ENCODE assay signal across 1 cellular context in the genomic region with DNA sequence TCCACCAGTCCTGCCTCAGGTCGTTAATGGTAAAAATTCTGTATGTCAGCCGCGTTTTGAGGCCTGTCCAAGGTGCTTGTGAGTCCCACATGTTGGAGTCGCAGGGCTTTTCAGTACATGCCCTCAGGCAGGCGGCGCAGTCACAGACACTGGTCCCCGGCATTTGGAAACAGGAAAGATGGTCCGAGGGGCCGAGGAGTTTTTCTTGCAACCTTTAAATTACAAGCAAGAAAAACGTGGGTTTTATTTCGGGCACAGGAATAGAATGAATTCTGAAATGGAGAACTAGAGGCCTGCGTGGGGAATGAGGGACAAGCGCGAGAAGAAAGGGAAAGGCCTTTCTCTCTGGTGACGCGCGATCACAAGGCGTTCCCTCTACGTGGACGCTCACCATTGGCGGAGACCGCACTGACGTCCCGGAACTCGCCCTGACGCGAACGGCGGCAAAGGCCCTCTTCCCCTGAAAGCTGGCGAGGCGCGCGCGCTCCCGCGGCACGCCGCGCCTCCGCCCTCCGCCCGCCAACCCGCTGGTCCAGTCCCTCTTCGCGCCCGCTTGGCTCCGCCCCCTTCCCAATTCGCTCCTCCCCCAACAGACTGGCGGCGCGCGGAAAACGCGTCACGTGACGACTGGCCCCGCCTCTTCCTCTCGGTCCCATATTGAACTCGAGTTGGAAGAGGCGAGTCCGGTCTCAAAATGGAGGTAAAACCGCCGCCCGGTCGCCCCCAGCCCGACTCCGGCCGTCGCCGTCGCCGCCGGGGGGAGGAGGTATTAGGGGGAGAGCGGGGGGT.
TF ChIP-seq lines count a peak whose summit lies in the region.

TSS of gene HNRNPA3 (plus strand) at position 689 of the 789 bp plus-strand sequence. CDS start at position 695, 6 bp downstream.

TF ChIP-seq in HepG2, 621 proteins besides CTCF, POLR2A, EP300 and RAD21 (continued from another document and continues in another):
- TF ChIP-seq, protein P1, sequence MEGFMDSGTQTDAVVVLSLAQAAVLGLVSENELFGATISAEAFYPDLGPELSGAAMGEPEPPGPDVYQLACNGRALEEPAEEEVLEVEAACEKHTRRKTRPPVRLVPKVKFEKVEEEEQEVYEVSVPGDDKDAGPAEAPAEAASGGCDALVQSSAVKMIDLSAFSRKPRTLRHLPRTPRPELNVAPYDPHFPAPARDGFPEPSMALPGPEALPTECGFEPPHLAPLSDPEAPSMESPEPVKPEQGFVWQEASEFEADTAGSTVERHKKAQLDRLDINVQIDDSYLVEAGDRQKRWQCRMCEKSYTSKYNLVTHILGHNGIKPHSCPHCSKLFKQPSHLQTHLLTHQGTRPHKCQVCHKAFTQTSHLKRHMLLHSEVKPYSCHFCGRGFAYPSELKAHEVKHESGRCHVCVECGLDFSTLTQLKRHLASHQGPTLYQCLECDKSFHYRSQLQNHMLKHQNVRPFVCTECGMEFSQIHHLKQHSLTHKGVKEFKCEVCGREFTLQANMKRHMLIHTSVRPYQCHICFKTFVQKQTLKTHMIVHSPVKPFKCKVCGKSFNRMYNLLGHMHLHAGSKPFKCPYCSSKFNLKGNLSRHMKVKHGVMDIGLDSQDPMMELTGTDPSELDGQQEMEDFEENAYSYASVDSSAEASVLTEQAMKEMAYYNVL (CRISPR knock-in tag; IDR thresholded peaks at IDR 0.05; ENCODE audit: borderline replicate concordance): peak; percentile 92
- 0 out of 2 replicates have a peak, but pooled peaks have one; percentile 70 for TF ChIP-seq ZNF839 (CRISPR knock-in tag; IDR thresholded peaks at IDR 0.05; ENCODE audit: borderline replicate concordance)
- peak; percentile 20 for TF ChIP-seq ZNF777 (CRISPR knock-in tag; IDR thresholded peaks at IDR 0.05)
- TF ChIP-seq JDP2 (CRISPR knock-in tag; IDR thresholded peaks at IDR 0.05; ENCODE audit: borderline replicate concordance): no peak
- TF ChIP-seq TP53 (CRISPR knock-in tag; conservative IDR thresholded peaks at IDR 0.05): peak; percentile 84; the same call in 1 of the 2 replicates
- TF ChIP-seq ZBTB25 (CRISPR knock-in tag; IDR thresholded peaks at IDR 0.05): peak; percentile 59; the same call in 1 of the 2 replicates
- no peak; the same call in 1 of the 2 replicates for TF ChIP-seq PATZ1 (CRISPR knock-in tag; IDR thresholded peaks at IDR 0.05)
- TF ChIP-seq ZNF160 (CRISPR knock-in tag; IDR thresholded peaks at IDR 0.05): no peak; the same call in none of the 2 replicates
- peak; percentile 55 for TF ChIP-seq ZSCAN9 (CRISPR knock-in tag; IDR thresholded peaks at IDR 0.05; ENCODE audit: borderline replicate concordance)
- TF ChIP-seq HOXA7 (CRISPR knock-in tag; IDR thresholded peaks at IDR 0.05): no peak
- TF ChIP-seq ZNF737 (CRISPR knock-in tag; IDR thresholded peaks at IDR 0.05; ENCODE audit: borderline replicate concordance): no peak
- TF ChIP-seq POGZ (CRISPR knock-in tag; IDR thresholded peaks at IDR 0.05): peak; percentile 89
- TF ChIP-seq, protein P2, sequence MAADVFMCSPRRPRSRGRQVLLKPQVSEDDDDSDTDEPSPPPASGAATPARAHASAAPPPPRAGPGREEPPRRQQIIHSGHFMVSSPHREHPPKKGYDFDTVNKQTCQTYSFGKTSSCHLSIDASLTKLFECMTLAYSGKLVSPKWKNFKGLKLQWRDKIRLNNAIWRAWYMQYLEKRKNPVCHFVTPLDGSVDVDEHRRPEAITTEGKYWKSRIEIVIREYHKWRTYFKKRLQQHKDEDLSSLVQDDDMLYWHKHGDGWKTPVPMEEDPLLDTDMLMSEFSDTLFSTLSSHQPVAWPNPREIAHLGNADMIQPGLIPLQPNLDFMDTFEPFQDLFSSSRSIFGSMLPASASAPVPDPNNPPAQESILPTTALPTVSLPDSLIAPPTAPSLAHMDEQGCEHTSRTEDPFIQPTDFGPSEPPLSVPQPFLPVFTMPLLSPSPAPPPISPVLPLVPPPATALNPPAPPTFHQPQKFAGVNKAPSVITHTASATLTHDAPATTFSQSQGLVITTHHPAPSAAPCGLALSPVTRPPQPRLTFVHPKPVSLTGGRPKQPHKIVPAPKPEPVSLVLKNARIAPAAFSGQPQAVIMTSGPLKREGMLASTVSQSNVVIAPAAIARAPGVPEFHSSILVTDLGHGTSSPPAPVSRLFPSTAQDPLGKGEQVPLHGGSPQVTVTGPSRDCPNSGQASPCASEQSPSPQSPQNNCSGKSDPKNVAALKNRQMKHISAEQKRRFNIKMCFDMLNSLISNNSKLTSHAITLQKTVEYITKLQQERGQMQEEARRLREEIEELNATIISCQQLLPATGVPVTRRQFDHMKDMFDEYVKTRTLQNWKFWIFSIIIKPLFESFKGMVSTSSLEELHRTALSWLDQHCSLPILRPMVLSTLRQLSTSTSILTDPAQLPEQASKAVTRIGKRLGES (CRISPR knock-in tag; IDR thresholded peaks at IDR 0.05; ENCODE audit: borderline replicate concordance): 0 out of 2 replicates have a peak, but pooled peaks have one; percentile 53
- TF ChIP-seq ZSCAN31 (CRISPR knock-in tag; IDR thresholded peaks at IDR 0.05; ENCODE audit: low read depth): peak; percentile 90
- TF ChIP-seq, protein P3, sequence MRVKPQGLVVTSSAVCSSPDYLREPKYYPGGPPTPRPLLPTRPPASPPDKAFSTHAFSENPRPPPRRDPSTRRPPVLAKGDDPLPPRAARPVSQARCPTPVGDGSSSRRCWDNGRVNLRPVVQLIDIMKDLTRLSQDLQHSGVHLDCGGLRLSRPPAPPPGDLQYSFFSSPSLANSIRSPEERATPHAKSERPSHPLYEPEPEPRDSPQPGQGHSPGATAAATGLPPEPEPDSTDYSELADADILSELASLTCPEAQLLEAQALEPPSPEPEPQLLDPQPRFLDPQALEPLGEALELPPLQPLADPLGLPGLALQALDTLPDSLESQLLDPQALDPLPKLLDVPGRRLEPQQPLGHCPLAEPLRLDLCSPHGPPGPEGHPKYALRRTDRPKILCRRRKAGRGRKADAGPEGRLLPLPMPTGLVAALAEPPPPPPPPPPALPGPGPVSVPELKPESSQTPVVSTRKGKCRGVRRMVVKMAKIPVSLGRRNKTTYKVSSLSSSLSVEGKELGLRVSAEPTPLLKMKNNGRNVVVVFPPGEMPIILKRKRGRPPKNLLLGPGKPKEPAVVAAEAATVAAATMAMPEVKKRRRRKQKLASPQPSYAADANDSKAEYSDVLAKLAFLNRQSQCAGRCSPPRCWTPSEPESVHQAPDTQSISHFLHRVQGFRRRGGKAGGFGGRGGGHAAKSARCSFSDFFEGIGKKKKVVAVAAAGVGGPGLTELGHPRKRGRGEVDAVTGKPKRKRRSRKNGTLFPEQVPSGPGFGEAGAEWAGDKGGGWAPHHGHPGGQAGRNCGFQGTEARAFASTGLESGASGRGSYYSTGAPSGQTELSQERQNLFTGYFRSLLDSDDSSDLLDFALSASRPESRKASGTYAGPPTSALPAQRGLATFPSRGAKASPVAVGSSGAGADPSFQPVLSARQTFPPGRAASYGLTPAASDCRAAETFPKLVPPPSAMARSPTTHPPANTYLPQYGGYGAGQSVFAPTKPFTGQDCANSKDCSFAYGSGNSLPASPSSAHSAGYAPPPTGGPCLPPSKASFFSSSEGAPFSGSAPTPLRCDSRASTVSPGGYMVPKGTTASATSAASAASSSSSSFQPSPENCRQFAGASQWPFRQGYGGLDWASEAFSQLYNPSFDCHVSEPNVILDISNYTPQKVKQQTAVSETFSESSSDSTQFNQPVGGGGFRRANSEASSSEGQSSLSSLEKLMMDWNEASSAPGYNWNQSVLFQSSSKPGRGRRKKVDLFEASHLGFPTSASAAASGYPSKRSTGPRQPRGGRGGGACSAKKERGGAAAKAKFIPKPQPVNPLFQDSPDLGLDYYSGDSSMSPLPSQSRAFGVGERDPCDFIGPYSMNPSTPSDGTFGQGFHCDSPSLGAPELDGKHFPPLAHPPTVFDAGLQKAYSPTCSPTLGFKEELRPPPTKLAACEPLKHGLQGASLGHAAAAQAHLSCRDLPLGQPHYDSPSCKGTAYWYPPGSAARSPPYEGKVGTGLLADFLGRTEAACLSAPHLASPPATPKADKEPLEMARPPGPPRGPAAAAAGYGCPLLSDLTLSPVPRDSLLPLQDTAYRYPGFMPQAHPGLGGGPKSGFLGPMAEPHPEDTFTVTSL (CRISPR knock-in tag; IDR thresholded peaks at IDR 0.05; ENCODE audit: borderline replicate concordance): no peak; the same call in 1 of the 2 replicates
- TF ChIP-seq ZNF768 (CRISPR knock-in tag; IDR thresholded peaks at IDR 0.05): no peak
- TF ChIP-seq HNRNPUL1 (IDR thresholded peaks at IDR 0.05; ENCODE audit: low read depth, low read length): no peak
- peak; percentile 69; the same call in 1 of the 2 replicates for TF ChIP-seq KMT2B (CRISPR knock-in tag; IDR thresholded peaks at IDR 0.05)
- 0 out of 2 replicates have a peak, but pooled peaks have one; percentile 67 for TF ChIP-seq ZBTB7B (CRISPR knock-in tag; IDR thresholded peaks at IDR 0.05)
- TF ChIP-seq, protein P4, sequence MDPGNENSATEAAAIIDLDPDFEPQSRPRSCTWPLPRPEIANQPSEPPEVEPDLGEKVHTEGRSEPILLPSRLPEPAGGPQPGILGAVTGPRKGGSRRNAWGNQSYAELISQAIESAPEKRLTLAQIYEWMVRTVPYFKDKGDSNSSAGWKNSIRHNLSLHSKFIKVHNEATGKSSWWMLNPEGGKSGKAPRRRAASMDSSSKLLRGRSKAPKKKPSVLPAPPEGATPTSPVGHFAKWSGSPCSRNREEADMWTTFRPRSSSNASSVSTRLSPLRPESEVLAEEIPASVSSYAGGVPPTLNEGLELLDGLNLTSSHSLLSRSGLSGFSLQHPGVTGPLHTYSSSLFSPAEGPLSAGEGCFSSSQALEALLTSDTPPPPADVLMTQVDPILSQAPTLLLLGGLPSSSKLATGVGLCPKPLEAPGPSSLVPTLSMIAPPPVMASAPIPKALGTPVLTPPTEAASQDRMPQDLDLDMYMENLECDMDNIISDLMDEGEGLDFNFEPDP (CRISPR knock-in tag; conservative IDR thresholded peaks at IDR 0.05): peak; percentile 88; the same call in 1 of the 2 replicates
- peak; percentile 60 for TF ChIP-seq FOXP4 (CRISPR knock-in tag; IDR thresholded peaks at IDR 0.05)
- TF ChIP-seq ZNF17 (CRISPR knock-in tag; IDR thresholded peaks at IDR 0.05): no peak
- TF ChIP-seq SRSF1 (optimal IDR thresholded peaks at IDR 0.05; ENCODE audit: low read depth, low read length): peak; percentile 53
- TF ChIP-seq JARID2 (CRISPR knock-in tag; IDR thresholded peaks at IDR 0.05; ENCODE audit: insufficient replicate concordance): no peak
- peak; percentile 44; the same call in 1 of the 2 replicates for TF ChIP-seq TFAP4 (IDR thresholded peaks at IDR 0.05; ENCODE audit: borderline replicate concordance, low read depth)
- TF ChIP-seq ZNF747 (CRISPR knock-in tag; IDR thresholded peaks at IDR 0.05; ENCODE audit: borderline replicate concordance): peak; percentile 84; the same call in 1 of the 2 replicates
- peak; percentile 78 for TF ChIP-seq ZNF331 (CRISPR knock-in tag; IDR thresholded peaks at IDR 0.05)
- no peak; the same call in 1 of the 2 replicates for TF ChIP-seq SIX4 (CRISPR knock-in tag; IDR thresholded peaks at IDR 0.05)
- TF ChIP-seq ZNF383 (CRISPR knock-in tag; IDR thresholded peaks at IDR 0.05; ENCODE audit: borderline replicate concordance): no peak
- peak; percentile 57; the same call in 1 of the 2 replicates for TF ChIP-seq ZNF24 (IDR thresholded peaks at IDR 0.05)
